21 cellular contexts compared by ENCODE assay signal in genomic region chr20:63963784-63964301, GRCh38.
"Had no signal": no experiment of that assay in that cellular context is flagged by ENCODE, and none has a peak within 500 bp of the region (broad histone marks: within the 10 kb centered on the region; RNA-seq: fewer than 3 reads in every experiment).

No MANE protein-coding gene starts in this region.

- H3K9me3 Mint-ChIP-seq: activated B cell treated with CpG ODN at 0.5 μM for 24 hours; activated CD4-positive, alpha-beta memory T cell treated with anti-CD3 and anti-CD28 coated beads for 36 hours; activated naive CD4-positive, alpha-beta T cell treated with anti-CD3 and anti-CD28 coated beads, Interleukin-2, amount 50 U/mL, for 24 hours; effector memory CD8-positive, alpha-beta T cell; stimulated activated naive CD8-positive, alpha-beta T cell treated with anti-CD3 and anti-CD28 coated beads, Interleukin-15, Interleukin-2, amounts not matched to agents 100 ng/mL and 50 ng/mL, for 24 hours; T-helper 1 cell treated with Interleukin-12 subunit alpha and Interleukin-12 subunit beta and Interleukin-4 antibody, amounts not matched to agents 30 μg/mL and 1 μg/mL, for 36 hours had no signal

- DNase-seq: activated B cell treated with CpG ODN at 0.5 μM for 24 hours; activated CD4-positive, alpha-beta memory T cell treated with anti-CD3 and anti-CD28 coated beads for 36 hours; activated CD4-positive, alpha-beta T cell treated with anti-CD3 and anti-CD28 coated beads for 4 hours; activated T-cell treated with anti-CD3 and anti-CD28 coated beads, Interleukin-2, amount 50 U/mL, for 48 hours; colonic mucosa; effector memory CD8-positive, alpha-beta T cell; esophagus squamous epithelium; gastrocnemius medialis; head of caudate nucleus; lower lobe of right lung; naive B cell; T1000 had no signal

- H3K27ac Mint-ChIP-seq: activated B cell treated with CpG ODN at 0.5 μM for 24 hours; activated CD4-positive, alpha-beta memory T cell treated with anti-CD3 and anti-CD28 coated beads for 36 hours; activated naive CD4-positive, alpha-beta T cell treated with anti-CD3 and anti-CD28 coated beads, Interleukin-2, amount 50 U/mL, for 24 hours; effector memory CD8-positive, alpha-beta T cell; stimulated activated naive CD8-positive, alpha-beta T cell treated with anti-CD3 and anti-CD28 coated beads, Interleukin-15, Interleukin-2, amounts not matched to agents 100 ng/mL and 50 ng/mL, for 24 hours; T-helper 1 cell treated with Interleukin-12 subunit alpha and Interleukin-12 subunit beta and Interleukin-4 antibody, amounts not matched to agents 30 μg/mL and 1 μg/mL, for 36 hours had no signal

- H3K36me3 ChIP-seq: colonic mucosa had no signal

- FAIRE-seq: astrocyte, islet of Langerhans had no signal

- H3K4me3 ChIP-seq: colonic mucosa, dorsolateral prefrontal cortex, esophagus squamous epithelium, gastrocnemius medialis, lower lobe of right lung, prostate gland, thyroid gland had no signal

- H3K4me3 Mint-ChIP-seq: activated B cell treated with CpG ODN at 0.5 μM for 24 hours; activated CD4-positive, alpha-beta memory T cell treated with anti-CD3 and anti-CD28 coated beads for 36 hours; activated naive CD4-positive, alpha-beta T cell treated with anti-CD3 and anti-CD28 coated beads, Interleukin-2, amount 50 U/mL, for 24 hours; effector memory CD8-positive, alpha-beta T cell; naive B cell; stimulated activated naive CD8-positive, alpha-beta T cell treated with anti-CD3 and anti-CD28 coated beads, Interleukin-15, Interleukin-2, amounts not matched to agents 100 ng/mL and 50 ng/mL, for 24 hours; T-helper 1 cell treated with Interleukin-12 subunit alpha and Interleukin-12 subunit beta and Interleukin-4 antibody, amounts not matched to agents 30 μg/mL and 1 μg/mL, for 36 hours had no signal

- H3K27me3 ChIP-seq: colonic mucosa, dorsolateral prefrontal cortex, esophagus squamous epithelium, gastrocnemius medialis, thyroid gland had no signal

- H3K4me1 ChIP-seq: colonic mucosa had no signal

- H3K36me3 Mint-ChIP-seq: naive B cell had no signal

- H3K27ac ChIP-seq: colonic mucosa, dorsolateral prefrontal cortex, esophagus squamous epithelium, gastrocnemius medialis, lower lobe of right lung, prostate gland, thyroid gland had no signal

- H3K27me3 Mint-ChIP-seq: activated B cell treated with CpG ODN at 0.5 μM for 24 hours; activated CD4-positive, alpha-beta memory T cell treated with anti-CD3 and anti-CD28 coated beads for 36 hours; activated naive CD4-positive, alpha-beta T cell treated with anti-CD3 and anti-CD28 coated beads, Interleukin-2, amount 50 U/mL, for 24 hours; effector memory CD8-positive, alpha-beta T cell; naive B cell; stimulated activated naive CD8-positive, alpha-beta T cell treated with anti-CD3 and anti-CD28 coated beads, Interleukin-15, Interleukin-2, amounts not matched to agents 100 ng/mL and 50 ng/mL, for 24 hours had no signal

- ATAC-seq: effector memory CD8-positive, alpha-beta T cell; gastrocnemius medialis; left colon had no signal

- H3K9me3 ChIP-seq: colonic mucosa, esophagus squamous epithelium, gastrocnemius medialis, lower lobe of right lung, prostate gland, thyroid gland had no signal
